14 cellular contexts compared by ENCODE assay signal in genomic region chr15:69513450-69513849, GRCh38.
"Had no signal": no experiment of that assay in that cellular context is flagged by ENCODE, and none has a peak within 500 bp of the region (broad histone marks: within the 10 kb centered on the region; RNA-seq: fewer than 3 reads in every experiment).

No MANE protein-coding gene starts in this region.

- H3K27ac Mint-ChIP-seq: activated naive CD4-positive, alpha-beta T cell treated with anti-CD3 and anti-CD28 coated beads for 36 hours; activated naive CD8-positive, alpha-beta T cell treated with anti-CD3 and anti-CD28 coated beads, Interleukin-2, amount 50 U/mL, for 24 hours; activated T-helper 2 cell treated with anti-CD3 and anti-CD28 coated beads, Interferon-gamma antibody, Interleukin-2, Interleukin-4, amounts not matched to agents 10 μg/mL and 5 μg/mL and 100 μg/mL, durations not matched to agents 14 hours and 24 hours and 36 hours; memory B cell; natural killer cell; stimulated activated memory B cell treated with anti-CD40 and anti-IgM and Interleukin-4, amounts not matched to agents 10 μg/mL and 1 μg/mL and 100 μg/mL, for 72 hours had no signal

- H3K36me3 Mint-ChIP-seq: natural killer cell had no signal

- H3K9me3 Mint-ChIP-seq: activated naive CD4-positive, alpha-beta T cell treated with anti-CD3 and anti-CD28 coated beads for 36 hours; activated naive CD8-positive, alpha-beta T cell treated with anti-CD3 and anti-CD28 coated beads, Interleukin-2, amount 50 U/mL, for 24 hours; activated T-helper 2 cell treated with anti-CD3 and anti-CD28 coated beads, Interferon-gamma antibody, Interleukin-2, Interleukin-4, amounts not matched to agents 10 μg/mL and 5 μg/mL and 100 μg/mL, durations not matched to agents 14 hours and 24 hours and 36 hours; natural killer cell; stimulated activated memory B cell treated with anti-CD40 and anti-IgM and Interleukin-4, amounts not matched to agents 10 μg/mL and 1 μg/mL and 100 μg/mL, for 72 hours had no signal

- DNase-seq: activated CD4-positive, alpha-beta T cell treated with anti-CD3 and anti-CD28 coated beads, Interleukin-2, amount 50 U/mL, for 1 hour; activated naive CD4-positive, alpha-beta T cell treated with anti-CD3 and anti-CD28 coated beads for 36 hours; activated naive CD8-positive, alpha-beta T cell treated with anti-CD3 and anti-CD28 coated beads, Interleukin-2, amount 50 U/mL, for 24 hours; activated T-cell treated with anti-CD3 and anti-CD28 coated beads for 4 hours; dermis blood vessel endothelial cell; foreskin melanocyte; kidney glomerular epithelial cell; left ventricle myocardium superior; natural killer cell; nucleus accumbens; stimulated activated CD4-positive, alpha-beta T cell treated with anti-CD3 and anti-CD28 coated beads, Interleukin-2, amount 100 ng/mL, for 48 hours had no signal

- H3K4me3 Mint-ChIP-seq: activated naive CD4-positive, alpha-beta T cell treated with anti-CD3 and anti-CD28 coated beads for 36 hours; activated naive CD8-positive, alpha-beta T cell treated with anti-CD3 and anti-CD28 coated beads, Interleukin-2, amount 50 U/mL, for 24 hours; memory B cell; natural killer cell; stimulated activated memory B cell treated with anti-CD40 and anti-IgM and Interleukin-4, amounts not matched to agents 10 μg/mL and 1 μg/mL and 100 μg/mL, for 72 hours had no signal

- ATAC-seq: activated naive CD8-positive, alpha-beta T cell treated with anti-CD3 and anti-CD28 coated beads, Interleukin-2, amount 50 U/mL, for 24 hours; left ventricle myocardium superior; natural killer cell; stimulated activated memory B cell treated with anti-CD40 and anti-IgM and Interleukin-4, amounts not matched to agents 10 μg/mL and 1 μg/mL and 100 μg/mL, for 72 hours had no signal

- H3K4me1 Mint-ChIP-seq: memory B cell; stimulated activated memory B cell treated with anti-CD40 and anti-IgM and Interleukin-4, amounts not matched to agents 10 μg/mL and 1 μg/mL and 100 μg/mL, for 72 hours had no signal
